Comparison of ENCODE assay signal across 17 cellular contexts in genomic region chr15:95912280-95912625, GRCh38.
"Had no signal": no experiment of that assay in that cellular context is flagged by ENCODE, and none has a peak within 500 bp of the region (broad histone marks: within the 10 kb centered on the region; RNA-seq: fewer than 3 reads in every experiment).

No MANE protein-coding gene starts in this region.

- H3K27ac ChIP-seq: breast epithelium, esophagus squamous epithelium, left lung, skin epidermis, thoracic aorta had no signal

- H3K4me1 ChIP-seq: breast epithelium, esophagus squamous epithelium, left lung had no signal

- H3K27ac Mint-ChIP-seq: activated naive CD8-positive, alpha-beta T cell treated with anti-CD3 and anti-CD28 coated beads, Interleukin-2, amount 10 ng/mL, durations not matched to agents 7 days and 5 days; memory B cell; stimulated activated naive CD8-positive, alpha-beta T cell treated with anti-CD3 and anti-CD28 coated beads, Interleukin-15, amount 100 ng/mL, for 72 hours; T-helper 17 cell had no signal

- H3K36me3 ChIP-seq: breast epithelium, esophagus squamous epithelium, left lung, thoracic aorta had no signal

- ATAC-seq: activated CD4-positive, CD25-positive, alpha-beta regulatory T cell treated with anti-CD3 and anti-CD28 coated beads, Interleukin-2, amount 50 U/mL, for 24 hours; activated T-cell treated with anti-CD3 and anti-CD28 coated beads, Interleukin-2, amount 50 U/mL, for 4 hours; left lung; stimulated activated naive CD8-positive, alpha-beta T cell treated with anti-CD3 and anti-CD28 coated beads, Interleukin-15, amount 100 ng/mL, for 72 hours; T-helper 17 cell had no signal

- H3K27me3 ChIP-seq: breast epithelium, esophagus squamous epithelium, left lung had no signal

- H3K4me1 Mint-ChIP-seq: activated naive CD8-positive, alpha-beta T cell treated with anti-CD3 and anti-CD28 coated beads, Interleukin-2, amount 10 ng/mL, durations not matched to agents 7 days and 5 days; memory B cell; stimulated activated naive CD8-positive, alpha-beta T cell treated with anti-CD3 and anti-CD28 coated beads, Interleukin-15, amount 100 ng/mL, for 72 hours; T-helper 17 cell had no signal

- H3K4me3 Mint-ChIP-seq: activated naive CD8-positive, alpha-beta T cell treated with anti-CD3 and anti-CD28 coated beads, Interleukin-2, amount 10 ng/mL, durations not matched to agents 7 days and 5 days; activated T-cell treated with anti-CD3 and anti-CD28 coated beads, Interleukin-2, amount 50 U/mL, for 4 hours; memory B cell; stimulated activated naive CD8-positive, alpha-beta T cell treated with anti-CD3 and anti-CD28 coated beads, Interleukin-15, amount 100 ng/mL, for 72 hours; T-helper 17 cell had no signal

- H3K4me3 ChIP-seq: breast epithelium, esophagus squamous epithelium, left lung, skin epidermis, thoracic aorta had no signal

- H3K9me3 Mint-ChIP-seq: activated naive CD8-positive, alpha-beta T cell treated with anti-CD3 and anti-CD28 coated beads, Interleukin-2, amount 10 ng/mL, durations not matched to agents 7 days and 5 days; activated T-cell treated with anti-CD3 and anti-CD28 coated beads, Interleukin-2, amount 50 U/mL, for 4 hours; stimulated activated naive CD8-positive, alpha-beta T cell treated with anti-CD3 and anti-CD28 coated beads, Interleukin-15, amount 100 ng/mL, for 72 hours had no signal

- H3K9me3 ChIP-seq: breast epithelium, esophagus squamous epithelium, left lung, thoracic aorta had no signal

- H3K27me3 Mint-ChIP-seq: memory B cell, T-helper 17 cell had no signal

- DNase-seq: activated gamma-delta T cell treated with Interleukin-2 at 50 U/mL for 16 hours; activated naive CD8-positive, alpha-beta T cell treated with anti-CD3 and anti-CD28 coated beads, Interleukin-2, amount 10 ng/mL, durations not matched to agents 7 days and 5 days; activated T-cell treated with anti-CD3 and anti-CD28 coated beads, Interleukin-2, amount 50 U/mL, for 4 hours; aorta; esophagus squamous epithelium; foreskin fibroblast; islet precursor cell; left lung; retina; stimulated activated CD4-positive, alpha-beta T cell treated with anti-CD3 and anti-CD28 coated beads, Interleukin-4, amount 100 ng/mL, for 4 hours; stimulated activated naive CD8-positive, alpha-beta T cell treated with anti-CD3 and anti-CD28 coated beads, Interleukin-15, amount 100 ng/mL, for 72 hours; T-helper 17 cell had no signal

- H3K36me3 Mint-ChIP-seq: activated naive CD8-positive, alpha-beta T cell treated with anti-CD3 and anti-CD28 coated beads, Interleukin-2, amount 10 ng/mL, durations not matched to agents 7 days and 5 days; memory B cell had no signal
